ENCODE assay signal across 29 cellular contexts in genomic region chr12:111084605-111085004, GRCh38. TPM values are rescaled to one million over a fixed set of nuclear protein-coding genes. Genes with fewer than 3 reads are reported as not detected.
"Had no signal": no experiment of that assay in that cellular context is flagged by ENCODE, and none has a peak within 500 bp of the region (broad histone marks: within the 10 kb centered on the region; RNA-seq: fewer than 3 reads in every experiment).

No MANE protein-coding gene starts in this region.

- ATAC-seq: activated T-cell treated with anti-CD3 and anti-CD28 coated beads, Interleukin-2, amount 50 U/mL, for 72 hours; effector memory CD8-positive, alpha-beta T cell; foreskin keratinocyte; gastrocnemius medialis; heart left ventricle had no signal

- H3K4me1 ChIP-seq: esophagus muscularis mucosa, foreskin keratinocyte, gastrocnemius medialis, heart left ventricle had no signal

- FAIRE-seq: astrocyte, bronchial epithelial cell had no signal

- H3K9me3 ChIP-seq: esophagus muscularis mucosa, gastrocnemius medialis, heart left ventricle had no signal

- H3K36me3 ChIP-seq: brain microvascular endothelial cell, esophagus muscularis mucosa, gastrocnemius medialis, heart left ventricle had no signal

- H3K27ac ChIP-seq: brain microvascular endothelial cell, coronary artery, esophagus muscularis mucosa, foreskin keratinocyte, gastrocnemius medialis, heart left ventricle, VCaP had no signal

- H3K27me3 ChIP-seq: brain microvascular endothelial cell had no signal

- DNase-seq: activated CD4-positive, alpha-beta memory T cell treated with anti-CD3 and anti-CD28 coated beads, Interleukin-2, amount 10 ng/mL, durations not matched to agents 7 days and 5 days; activated CD4-positive, alpha-beta T cell treated with anti-CD3 and anti-CD28 coated beads for 1 hour; activated CD4-positive, alpha-beta T cell treated with anti-CD3 and anti-CD28 coated beads for 4 hours; activated CD4-positive, alpha-beta T cell treated with anti-CD3 and anti-CD28 coated beads, Interleukin-2, amount 10 ng/mL, durations not matched to agents 7 days and 5 days; activated CD4-positive, alpha-beta T cell treated with anti-CD3 and anti-CD28 coated beads, Interleukin-2, amount 50 U/mL, for 4 hours; activated CD8-positive, alpha-beta memory T cell treated with anti-CD3 and anti-CD28 coated beads, Interleukin-2, amount 50 U/mL, for 48 hours; activated gamma-delta T cell; activated naive CD4-positive, alpha-beta T cell; activated naive CD4-positive, alpha-beta T cell treated with anti-CD3 and anti-CD28 coated beads, Interleukin-2, amount 50 U/mL, for 16 hours; activated T-cell treated with anti-CD3 and anti-CD28 coated beads for 4 hours; activated T-cell treated with anti-CD3 and anti-CD28 coated beads, Interleukin-2, amount 50 U/mL, for 24 hours; activated T-cell treated with anti-CD3 and anti-CD28 coated beads, Interleukin-2, amount 50 U/mL, for 72 hours; amniotic stem cell; anterior cingulate cortex; brain microvascular endothelial cell; dermis blood vessel endothelial cell; effector CD4-positive, alpha-beta T cell; effector memory CD8-positive, alpha-beta T cell; erythroblast; foreskin keratinocyte; gastrocnemius medialis; glutamatergic neuron; heart left ventricle; T-helper 2 cell had no signal

- H3K4me3 ChIP-seq: coronary artery, esophagus muscularis mucosa, gastrocnemius medialis, heart left ventricle had no signal

RNA-seq across cellular contexts. Expression of gene CUX2, which starts 50.6 kb away (rescaled TPM):
- total RNA-seq: dermis blood vessel endothelial cell, foreskin keratinocyte had no signal
- polyA plus RNA-seq: foreskin keratinocyte, heart left ventricle had no signal
